Comparison of ENCODE assay signal across 8 cellular contexts in the genomic region with DNA sequence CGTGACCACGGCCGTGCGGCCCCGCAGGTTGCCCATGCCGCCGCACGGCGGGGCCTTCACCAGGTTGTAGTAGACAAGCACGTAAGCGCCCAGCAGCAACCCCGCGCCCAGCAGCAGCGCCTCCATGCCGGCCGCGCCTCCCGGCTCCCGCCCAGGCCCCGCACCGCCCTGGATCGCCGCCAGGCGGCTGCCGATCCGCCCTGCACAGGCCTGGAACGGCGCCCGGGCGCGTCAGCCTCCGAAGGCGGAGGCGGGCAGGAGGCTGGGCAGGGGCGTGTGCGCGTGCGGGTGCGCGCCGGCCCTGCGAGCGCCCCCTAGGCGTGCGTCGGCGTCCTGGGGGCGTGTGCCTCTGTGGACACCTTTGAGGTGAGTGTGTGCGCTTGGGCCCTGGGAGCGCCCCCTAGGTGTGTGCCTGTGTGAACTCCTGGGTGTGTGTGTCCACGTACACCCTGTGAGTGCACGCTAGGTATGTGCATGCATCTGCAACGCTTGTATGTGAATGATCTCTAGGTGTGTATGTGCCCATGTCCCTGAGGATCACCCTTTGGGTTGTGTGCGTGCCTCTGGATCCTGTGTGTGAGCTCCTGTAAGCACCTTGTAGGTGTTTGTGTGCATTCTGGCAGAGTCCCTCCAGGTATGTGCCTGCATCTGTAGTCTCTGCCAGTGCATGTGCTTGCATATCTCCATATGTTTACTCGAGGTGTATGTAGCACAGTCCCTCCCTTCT. TPM values are rescaled to one million over a fixed set of nuclear protein-coding genes. Genes with fewer than 3 reads are reported as not detected.
A peak's percentile ranks its signal among the peaks of the same experiment; 100 is the strongest.
DNase-seq lines count a peak whose midpoint lies in the region; ATAC-seq, FAIRE-seq and TF ChIP-seq lines count a peak whose summit lies in the region.

A gene with protein sequence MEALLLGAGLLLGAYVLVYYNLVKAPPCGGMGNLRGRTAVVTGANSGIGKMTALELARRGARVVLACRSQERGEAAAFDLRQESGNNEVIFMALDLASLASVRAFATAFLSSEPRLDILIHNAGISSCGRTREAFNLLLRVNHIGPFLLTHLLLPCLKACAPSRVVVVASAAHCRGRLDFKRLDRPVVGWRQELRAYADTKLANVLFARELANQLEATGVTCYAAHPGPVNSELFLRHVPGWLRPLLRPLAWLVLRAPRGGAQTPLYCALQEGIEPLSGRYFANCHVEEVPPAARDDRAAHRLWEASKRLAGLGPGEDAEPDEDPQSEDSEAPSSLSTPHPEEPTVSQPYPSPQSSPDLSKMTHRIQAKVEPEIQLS (minus strand): TSS at position 261 of the 727 bp plus-strand sequence. CDS start 135 bp downstream, at position 126.

- FAIRE-seq in keratinocyte (lab: Jason Lieb, UNC) = no peak

- H3K9me1 ChIP-seq in keratinocyte (ENCODE audit: control insufficient read depth, extremely low read depth, insufficient read depth, low read length) = no peaks in the 10 kb centered on the region

- peaks cover 11 to 19% of the 10 kb centered on the region in 2 experiments for H3K36me3 ChIP-seq in keratinocyte (ENCODE audit: control insufficient read depth in 2 of 2, extremely low read depth in 1 of 2, insufficient read depth in 2 of 2, low read length in 2 of 2)

- ATAC-seq in GM19025 (IDR thresholded peaks at IDR 0.05; ENCODE audit: low read depth, unreplicated experiment) = peak; percentile 85
- peak; percentile 68 for ATAC-seq in HG03342 (IDR thresholded peaks at IDR 0.05; ENCODE audit: unreplicated experiment)

- H2AFZ ChIP-seq in keratinocyte (ENCODE audit: control insufficient read depth, low read length) = peak within 1 kb of the TSS; percentile 77

- peak within 1 kb of the TSS; percentile 46 to 77 (median 71) for H3K4me3 ChIP-seq in keratinocyte (ENCODE audit: control insufficient read depth in 2 of 3, extremely low read depth in 1 of 3, insufficient read depth in 2 of 3, low read depth in 1 of 3, low read length in 3 of 3)

- no peaks in the 10 kb centered on the region for H4K20me1 ChIP-seq in keratinocyte (ENCODE audit: control insufficient read depth, extremely low read depth, insufficient read depth, low read length)

- peak within 1 kb of the TSS; percentile 47 for H3K27ac ChIP-seq in keratinocyte (ENCODE audit: control insufficient read depth, insufficient read depth, low read length)

- H3K9me3 ChIP-seq in keratinocyte (ENCODE audit: control insufficient read depth, low read depth, low read length) = no peaks in the 10 kb centered on the region

- no peaks in the 10 kb centered on the region for H3K27me3 ChIP-seq in keratinocyte (ENCODE audit: control insufficient read depth, extremely low read depth, insufficient read depth, low read length)

- peaks cover 28% of the 10 kb centered on the region for H3K4me1 ChIP-seq in keratinocyte (ENCODE audit: control insufficient read depth, extremely low read depth, insufficient read depth, low read length)

- dilution Hi-C loops in keratinocyte (cut with MboI; ENCODE audit: extremely low pct_ligation_motif_present, low sequenced_read_pairs) = no loop called here

- peak within 1 kb of the TSS; percentile 75 for H3K4me2 ChIP-seq in keratinocyte (ENCODE audit: control insufficient read depth, extremely low read depth, insufficient read depth, low read depth, low read length)

- H3K79me2 ChIP-seq in keratinocyte (ENCODE audit: control insufficient read depth, insufficient read depth, low read length) = no peaks in the 10 kb centered on the region

- TF ChIP-seq CTCF in AG09319 (IDR thresholded peaks at IDR 0.05; ENCODE audit: low read depth, low read length) = peak; percentile 48
- peak; percentile 85 to 97 (median 96) for TF ChIP-seq CTCF in keratinocyte (optimal IDR thresholded peaks at IDR 0.05 in 1 of 3, IDR thresholded peaks at IDR 0.05 in 1 of 3, conservative IDR thresholded peaks at IDR 0.05 in 1 of 3; ENCODE audit: extremely low read depth in 1 of 3, insufficient read depth in 2 of 3, low read length in 3 of 3)

- peak within 1 kb of the TSS; percentile 76 for H3K9ac ChIP-seq in keratinocyte (ENCODE audit: control insufficient read depth, extremely low read depth, insufficient read depth, low read length)

- DNase-seq in AG09319 (ENCODE audit: extremely low read depth, low read depth) (peak; percentile 57), NCI-H345 treated with DMSO at 0.1 percent for 48 hours (lab: John Stamatoyannopoulos, UW; ENCODE audit: unreplicated experiment) (peak; percentile 93), cerebellar cortex (ENCODE audit: low spot score) (peak; percentile 91), keratinocyte (ENCODE audit: low read depth, low spot score) (peak; percentile 84)
- DNase-seq in activated CD4-positive, CD25-positive, alpha-beta regulatory T cell treated with anti-CD3 and anti-CD28 coated beads, Interleukin-2, amount 50 U/mL, for 72 hours = peak; percentile 97
- DNase-seq in stimulated activated CD4-positive, alpha-beta T cell treated with anti-CD3 and anti-CD28 coated beads, Interleukin-15, amount 100 ng/mL, for 24 hours = peak; percentile 95

RNA-seq across cellular contexts. Expression of the gene that starts here (rescaled TPM):
- polyA plus RNA-seq in keratinocyte = 1.7 to 4.0 TPM (median 3.4 TPM) in 3 replicates
- 1.1 TPM for polyA plus RNA-seq in keratinocyte (2011; ENCODE audit: low read depth)
- 1.9 TPM in 2 replicates for polyA plus RNA-seq in keratinocyte (2011; cell fraction: cytosol; rRNA removed)
- 2.8 and 3.0 TPM in 2 replicates for polyA plus RNA-seq in keratinocyte (2011; cell fraction: nucleus; rRNA removed)
- 1.0 and 2.6 TPM in 2 replicates for polyA plus RNA-seq in keratinocyte (2012; ENCODE audit: low replicate concordance)
- polyA minus RNA-seq in keratinocyte = 0.89 to 4.7 TPM (median 3.5 TPM) in 3 replicates
- 1.3 TPM for polyA minus RNA-seq in keratinocyte (2011; cell fraction: cytosol; rRNA and poly(A)+ RNA removed)
- 0.70 and 0.95 TPM in 2 replicates for polyA minus RNA-seq in keratinocyte (2011; cell fraction: nucleus; rRNA and poly(A)+ RNA removed)

Comparison
In these comparisons a context has a peak if more than half of its experiments do, and no peak if none do; other contexts are left out.
1. Peak in every context shown above with its lines: DNase-seq, ATAC-seq, H3K4me3 ChIP-seq and H3K27ac ChIP-seq.